In the genomic region with DNA sequence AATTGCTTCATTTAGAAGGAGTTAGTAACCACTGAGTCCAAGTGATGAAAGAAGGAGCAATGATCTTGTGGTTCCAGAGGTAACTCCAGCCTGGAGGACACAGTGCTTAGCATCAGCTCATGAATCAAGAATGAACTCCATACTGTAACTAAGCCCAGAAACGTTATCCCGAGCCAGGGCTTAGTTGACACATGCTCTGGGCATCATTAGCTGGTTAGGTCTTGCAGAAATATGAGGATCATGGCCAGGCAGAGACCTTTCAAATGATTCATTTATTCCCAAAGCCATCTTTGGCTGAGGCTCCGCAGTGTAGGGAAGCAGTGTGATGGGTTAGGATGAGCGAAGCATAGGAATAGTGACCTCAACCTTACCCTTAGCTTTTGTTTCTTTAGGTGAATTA, we compare ENCODE assay signal across 11 cellular contexts.
DNase-seq lines count a peak whose midpoint lies in the region; ATAC-seq and TF ChIP-seq lines count a peak whose summit lies in the region.
"Had no signal": no experiment of that assay in that cellular context is flagged by ENCODE, and none has a peak within 500 bp of the region (broad histone marks: within the 10 kb centered on the region; RNA-seq: fewer than 3 reads in every experiment).

No MANE protein-coding gene starts in this region.

- ATAC-seq in GM21526 (IDR thresholded peaks at IDR 0.05; ENCODE audit: low FRiP score, unreplicated experiment) (no peak), HG03354 (IDR thresholded peaks at IDR 0.05; ENCODE audit: poor library complexity, severe bottlenecking, unreplicated experiment) (no peak)
- no peak for ATAC-seq in activated CD8-positive, alpha-beta T cell treated with anti-CD3 and anti-CD28 coated beads, Interleukin-2, amount 10 ng/mL, durations not matched to agents 7 days and 5 days
- ATAC-seq: WTC11 had no signal

- no peak overlapping the region for H3K27ac Mint-ChIP-seq in activated CD8-positive, alpha-beta T cell treated with anti-CD3 and anti-CD28 coated beads, Interleukin-2, amount 10 ng/mL, durations not matched to agents 7 days and 5 days
- H3K27ac Mint-ChIP-seq: immature natural killer cell, WTC11 had no signal

- H3K4me1 ChIP-seq in adipocyte (ENCODE audit: control insufficient read depth, insufficient read depth, low read length): peaks cover 45% of the 10 kb centered on the region
- H3K4me1 ChIP-seq in rectal smooth muscle tissue (ENCODE audit: control insufficient read depth, insufficient read depth, low read length): peaks cover 2% of the 10 kb centered on the region

- DNase-seq in AG10803 (ENCODE audit: low read depth) (peak; percentile 99), adipocyte (ENCODE audit: low read depth) (peak; percentile 82), fibroblast of the conjunctiva (ENCODE audit: low read depth) (peak; percentile 93)
- no peak for DNase-seq in activated CD8-positive, alpha-beta T cell treated with anti-CD3 and anti-CD28 coated beads, Interleukin-2, amount 10 ng/mL, durations not matched to agents 7 days and 5 days
- DNase-seq in activated CD4-positive, alpha-beta T cell treated with anti-CD3 and anti-CD28 coated beads, Interleukin-2, amount 50 U/mL, for 4 hours: no peak
- DNase-seq: CD4-positive, CD25-positive, alpha-beta regulatory T cell; immature natural killer cell had no signal

- POLR2A ChIA-PET in activated CD8-positive, alpha-beta T cell treated with anti-CD3 and anti-CD28 coated beads, Interleukin-2, amount 10 ng/mL, durations not matched to agents 7 days and 5 days (lab: Charles Lee): no interaction called here

- H3K9me3 ChIP-seq in adipocyte (ENCODE audit: control insufficient read depth, low read length): no peaks in the 10 kb centered on the region

- CTCF ChIA-PET in activated CD8-positive, alpha-beta T cell treated with anti-CD3 and anti-CD28 coated beads, Interleukin-2, amount 10 ng/mL, durations not matched to agents 7 days and 5 days (lab: Charles Lee): interaction anchor here (0.9 to 1.2 kb wide), 2 partner anchors 193 to 360 kb away, joined by 3 to 7 read pairs; no protein-coding TSS in a partner anchor

- H3K4me1 Mint-ChIP-seq in activated CD8-positive, alpha-beta T cell treated with anti-CD3 and anti-CD28 coated beads, Interleukin-2, amount 10 ng/mL, durations not matched to agents 7 days and 5 days (ENCODE audit: low read depth): no peaks in the 10 kb centered on the region
- H3K4me1 Mint-ChIP-seq: immature natural killer cell had no signal

- H3K27me3 Mint-ChIP-seq in activated CD8-positive, alpha-beta T cell treated with anti-CD3 and anti-CD28 coated beads, Interleukin-2, amount 10 ng/mL, durations not matched to agents 7 days and 5 days (ENCODE audit: low read depth): no peaks in the 10 kb centered on the region

- no peaks in the 10 kb centered on the region for H3K36me3 ChIP-seq in adipocyte (ENCODE audit: control insufficient read depth, insufficient read depth, low read length, severe bottlenecking)
- no peaks in the 10 kb centered on the region for H3K36me3 ChIP-seq in rectal smooth muscle tissue (ENCODE audit: control insufficient read depth, insufficient read depth, low read length)

- peak overlapping the region; percentile 80 for H3K9ac ChIP-seq in adipocyte (ENCODE audit: low read length)
- no peak overlapping the region for H3K9ac ChIP-seq in rectal smooth muscle tissue (ENCODE audit: low read length)

- no peaks in the 10 kb centered on the region for H3K36me3 Mint-ChIP-seq in activated CD8-positive, alpha-beta T cell treated with anti-CD3 and anti-CD28 coated beads, Interleukin-2, amount 10 ng/mL, durations not matched to agents 7 days and 5 days (ENCODE audit: low read depth)
- H3K36me3 Mint-ChIP-seq: immature natural killer cell, WTC11 had no signal

- TF ChIP-seq CTCF in AG10803 (conservative IDR thresholded peaks at IDR 0.05; ENCODE audit: low read length): no peak

- H3K27ac ChIP-seq in rectal smooth muscle tissue (ENCODE audit: low read depth, low read length): peak overlapping the region; percentile 52

- no peak overlapping the region for H3K4me3 Mint-ChIP-seq in activated CD8-positive, alpha-beta T cell treated with anti-CD3 and anti-CD28 coated beads, Interleukin-2, amount 10 ng/mL, durations not matched to agents 7 days and 5 days
- H3K4me3 Mint-ChIP-seq: CD4-positive, CD25-positive, alpha-beta regulatory T cell; immature natural killer cell; WTC11 had no signal

- H3K27me3 ChIP-seq in adipocyte (replicated peaks; ENCODE audit: control insufficient read depth, insufficient read depth, low read length): no peaks in the 10 kb centered on the region
- H3K27me3 ChIP-seq in rectal smooth muscle tissue (ENCODE audit: control insufficient read depth, insufficient read depth, low read length): no peaks in the 10 kb centered on the region

- no peaks in the 10 kb centered on the region for H3K9me3 Mint-ChIP-seq in activated CD8-positive, alpha-beta T cell treated with anti-CD3 and anti-CD28 coated beads, Interleukin-2, amount 10 ng/mL, durations not matched to agents 7 days and 5 days (ENCODE audit: insufficient read depth)
- H3K9me3 Mint-ChIP-seq: immature natural killer cell, WTC11 had no signal

- H3K4me3 ChIP-seq in AG10803 (ENCODE audit: low read length): peak overlapping the region; percentile 7; the same call in 1 of the 2 replicates
- peak overlapping the region; percentile 62 for H3K4me3 ChIP-seq in adipocyte (ENCODE audit: low read length)
- H3K4me3 ChIP-seq in rectal smooth muscle tissue (ENCODE audit: low read length): no peak overlapping the region

Comparison
In these comparisons a context has a peak if more than half of its experiments do, and no peak if none do; other contexts are left out.
1. DNase-seq: peak in AG10803 (single experiment), adipocyte (single experiment) and fibroblast of the conjunctiva (single experiment); none in activated CD8-positive, alpha-beta T cell treated with anti-CD3 and anti-CD28 coated beads, Interleukin-2, amount 10 ng/mL, durations not matched to agents 7 days and 5 days (single experiment) and activated CD4-positive, alpha-beta T cell treated with anti-CD3 and anti-CD28 coated beads, Interleukin-2, amount 50 U/mL, for 4 hours (0 of 2).